ENCODE assay signal across 8 cellular contexts in the genomic region with DNA sequence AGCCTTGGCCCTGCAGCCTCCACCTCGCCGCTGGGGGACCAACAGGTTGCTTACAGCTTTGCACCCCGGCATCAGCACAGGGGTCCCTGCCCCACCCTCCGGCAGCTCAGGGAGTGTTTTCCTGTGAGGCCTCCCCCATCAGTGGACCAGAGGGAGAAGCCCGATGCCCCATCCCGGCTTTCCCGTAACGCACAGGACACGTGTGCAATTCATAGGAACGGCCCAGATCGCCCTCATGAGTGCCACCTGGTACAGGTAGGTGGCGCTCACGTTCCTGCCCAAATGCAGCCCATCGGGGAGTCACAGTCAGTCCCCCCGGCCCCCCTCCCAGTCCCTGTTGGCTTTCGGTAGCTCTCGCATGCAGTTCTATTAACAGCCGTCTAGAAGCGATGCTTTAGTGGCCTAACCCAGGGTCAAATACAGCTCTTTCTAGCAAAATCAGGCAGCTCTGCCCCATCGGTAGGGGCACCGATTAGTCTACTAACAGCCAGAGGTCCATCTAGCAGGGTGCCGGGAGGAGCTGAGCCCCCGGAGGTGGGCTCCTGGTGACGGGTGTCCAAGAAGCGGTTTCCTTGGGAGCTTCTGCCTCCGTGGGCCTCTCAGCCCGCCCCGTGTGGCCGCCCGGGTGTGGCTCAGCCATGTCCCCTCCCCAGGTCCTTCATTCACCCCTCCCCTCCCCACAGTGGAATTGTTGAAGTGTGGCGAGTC. TPM values are rescaled to one million over a fixed set of nuclear protein-coding genes. Genes with fewer than 3 reads are reported as not detected.
DNase-seq lines count a peak whose midpoint lies in the region; ATAC-seq and TF ChIP-seq lines count a peak whose summit lies in the region.

No MANE protein-coding gene starts in this region.

- H3K27ac Mint-ChIP-seq in chondrocyte (ENCODE audit: unreplicated experiment) (no peak overlapping the region), neural progenitor cell (no peak overlapping the region)
- H3K27ac Mint-ChIP-seq in naive thymus-derived CD8-positive, alpha-beta T cell: no peak overlapping the region

- no peaks in the 10 kb centered on the region for H3K36me3 ChIP-seq in neural progenitor cell

- H3K4me3 Mint-ChIP-seq in chondrocyte (ENCODE audit: unreplicated experiment) (no peak overlapping the region), neural progenitor cell (no peak overlapping the region)
- no peak overlapping the region for H3K4me3 Mint-ChIP-seq in naive thymus-derived CD8-positive, alpha-beta T cell

- no peak for ATAC-seq in naive thymus-derived CD8-positive, alpha-beta T cell

- no peak overlapping the region for H3K4me3 ChIP-seq in neural progenitor cell

- no peaks in the 10 kb centered on the region for H3K4me1 Mint-ChIP-seq in chondrocyte (ENCODE audit: low read depth)
- no peaks in the 10 kb centered on the region for H3K4me1 Mint-ChIP-seq in neural progenitor cell
- no peaks in the 10 kb centered on the region for H3K4me1 Mint-ChIP-seq in naive thymus-derived CD8-positive, alpha-beta T cell

- no peaks in the 10 kb centered on the region for H3K4me1 ChIP-seq in neural progenitor cell

- H3K36me3 Mint-ChIP-seq in chondrocyte (ENCODE audit: low read depth) (peaks cover 6% of the 10 kb centered on the region), neural progenitor cell (peaks cover 6% of the 10 kb centered on the region)
- peaks cover 0 to 2% (median 0%) of the 10 kb centered on the region in 3 donors for H3K36me3 Mint-ChIP-seq in naive thymus-derived CD8-positive, alpha-beta T cell

- H3K9me3 Mint-ChIP-seq in chondrocyte (ENCODE audit: low read depth) (no peaks in the 10 kb centered on the region), neural progenitor cell (no peaks in the 10 kb centered on the region)
- no peaks in the 10 kb centered on the region for H3K9me3 Mint-ChIP-seq in naive thymus-derived CD8-positive, alpha-beta T cell

- H3F3A ChIP-seq in neural progenitor cell (ENCODE audit: low read depth): no peaks in the 10 kb centered on the region

- H3K27me3 ChIP-seq in neural progenitor cell: no peaks in the 10 kb centered on the region

- in situ Hi-C loops in G401 (cut with HindIII; ENCODE audit: low sequenced_read_pairs): no loop called here

- TF ChIP-seq CTCF in chondrocyte (IDR thresholded peaks at IDR 0.05): peak; percentile 64
- TF ChIP-seq CTCF in neural progenitor cell (IDR thresholded peaks at IDR 0.05): peak; percentile 80

- no peaks in the 10 kb centered on the region for H3K79me2 ChIP-seq in neural progenitor cell (ENCODE audit: low read depth)

- no peaks in the 10 kb centered on the region for H3K9me3 ChIP-seq in neural progenitor cell (ENCODE audit: low read depth)

- no peak overlapping the region for H2AFZ ChIP-seq in neural progenitor cell (replicated peaks)

- peak; percentile 40 for DNase-seq in G401 (ENCODE audit: low spot score)
- DNase-seq in NCI-H1694 (lab: John Stamatoyannopoulos, UW): peak; percentile 77
- peak; percentile 86 for DNase-seq in chondrocyte (ENCODE audit: low spot score)
- peak; percentile 84 for DNase-seq in neural progenitor cell (ENCODE audit: low spot score)
- DNase-seq in mesenteric fat pad (ENCODE audit: low spot score): no peak
- DNase-seq in middle frontal gyrus (ENCODE audit: extremely low spot score, low spot score): no peak
- DNase-seq in Ammon's horn (ENCODE audit: low spot score): no peak
- no peak for DNase-seq in naive thymus-derived CD8-positive, alpha-beta T cell

- H3K4me2 ChIP-seq in neural progenitor cell: peak overlapping the region; percentile 73

- H3K9ac ChIP-seq in neural progenitor cell: no peak overlapping the region

- no peak overlapping the region for H3K27ac ChIP-seq in neural progenitor cell

- POLR2A ChIA-PET in naive thymus-derived CD8-positive, alpha-beta T cell (lab: Charles Lee): no interaction called here

- H4K20me1 ChIP-seq in neural progenitor cell (ENCODE audit: low read depth): peaks cover 4% of the 10 kb centered on the region

- H3K27me3 Mint-ChIP-seq in chondrocyte (ENCODE audit: low read depth) (no peaks in the 10 kb centered on the region), neural progenitor cell (ENCODE audit: insufficient read depth, low read depth) (peaks cover 7% of the 10 kb centered on the region)
- H3K27me3 Mint-ChIP-seq in naive thymus-derived CD8-positive, alpha-beta T cell: peaks cover 0 to 2% (median 0%) of the 10 kb centered on the region in 5 donors

RNA-seq across cellular contexts. Expression of gene GTF2IRD1, which starts 48.4 kb away (rescaled TPM):
- 19.4 and 28.3 TPM in 2 replicates for total RNA-seq in G401 (2014; rRNA removed; shearing (Covaris generic))
- total RNA-seq in chondrocyte (32.4 to 48.5 TPM (median 46.5 TPM) in 3 replicates), neural progenitor cell (ENCODE audit: low replicate concordance) (25.6 and 48.5 TPM in 2 replicates), mesenteric fat pad (17.3 TPM)
- 1 to 10 TPM; 1.3 to 1.8 TPM for total RNA-seq in naive thymus-derived CD8-positive, alpha-beta T cell
- polyA plus RNA-seq in naive thymus-derived CD8-positive, alpha-beta T cell: not detected

Comparison
In these comparisons a context has a peak if more than half of its experiments do, and no peak if none do; other contexts are left out.
1. DNase-seq: peak in G401 (single experiment), NCI-H1694 (single experiment), chondrocyte (single experiment) and neural progenitor cell (single experiment); none in mesenteric fat pad (single experiment), middle frontal gyrus (single experiment), Ammon's horn (single experiment) and naive thymus-derived CD8-positive, alpha-beta T cell (0 of 10).